21 cellular contexts compared by ENCODE assay signal in genomic region chr13:84683448-84683847, GRCh38.
DNase-seq lines count a peak whose midpoint lies in the region; ATAC-seq lines count a peak whose summit lies in the region.
"Had no signal": no experiment of that assay in that cellular context is flagged by ENCODE, and none has a peak within 500 bp of the region (broad histone marks: within the 10 kb centered on the region; RNA-seq: fewer than 3 reads in every experiment).

No MANE protein-coding gene starts in this region.

- no peaks in the 10 kb centered on the region for H3K27me3 ChIP-seq in right cardiac atrium (ENCODE audit: control insufficient read depth, insufficient read depth)
- H3K27me3 ChIP-seq: BE2C, BLaER1 had no signal

- ATAC-seq in Right ventricle myocardium superior (ENCODE audit: poor library complexity) (peak; percentile 66), Right ventricle myocardium inferior (no peak), left ventricle myocardium superior (peak; percentile 61), right cardiac atrium (no peak)
- ATAC-seq: GM12878 had no signal

- peaks cover 3% of the 10 kb centered on the region for H3K4me1 ChIP-seq in right cardiac atrium (ENCODE audit: control insufficient read depth, insufficient read depth, low read length)
- H3K4me1 ChIP-seq: BE2C, BLaER1 had no signal

- DNase-seq in Right ventricle myocardium superior: no peak
- DNase-seq in Right ventricle myocardium inferior (ENCODE audit: missing footprints): no peak
- DNase-seq in left ventricle myocardium superior: no peak
- no peak for DNase-seq in right cardiac atrium
- no peak for DNase-seq in islet precursor cell
- DNase-seq: 8988T; ACHN; BE2C; C1 segment of cervical spinal cord; CD4-positive, alpha-beta memory T cell; CD4-positive, CD25-positive, alpha-beta regulatory T cell; CD8-positive, alpha-beta memory T cell; DMS 273 treated with DMSO at 0.1 percent for 48 hours; DMS153; DMS53; DMS79; DND-41; EL; GDM1 had no signal

- intact Hi-C loops in Right ventricle myocardium superior (cut with DNase I): no loop called here
- intact Hi-C loops in Right ventricle myocardium inferior (cut with DNase I): no loop called here
- intact Hi-C loops in left ventricle myocardium superior (cut with micrococcal nuclease): no loop called here
- intact Hi-C loops in right cardiac atrium (cut with DNase I): no loop called here

- no peaks in the 10 kb centered on the region for H3K9me3 ChIP-seq in right cardiac atrium (ENCODE audit: control insufficient read depth, low read length)
- H3K9me3 ChIP-seq: BE2C had no signal

- H3K4me3 ChIP-seq in right cardiac atrium (ENCODE audit: low read length): no peak overlapping the region
- H3K4me3 ChIP-seq: BLaER1, GM12878 had no signal

- H3K27ac ChIP-seq in right cardiac atrium (ENCODE audit: low read length): no peak overlapping the region
- H3K27ac ChIP-seq: BLaER1 had no signal

Comparison
In these comparisons a context has a peak if more than half of its experiments do, and no peak if none do; other contexts are left out.
1. ATAC-seq: peak in Right ventricle myocardium superior (single experiment) and left ventricle myocardium superior (single experiment); none in Right ventricle myocardium inferior (single experiment) and right cardiac atrium (0 of 2).